Comparison of ENCODE assay signal across 1 cellular context in the genomic region with DNA sequence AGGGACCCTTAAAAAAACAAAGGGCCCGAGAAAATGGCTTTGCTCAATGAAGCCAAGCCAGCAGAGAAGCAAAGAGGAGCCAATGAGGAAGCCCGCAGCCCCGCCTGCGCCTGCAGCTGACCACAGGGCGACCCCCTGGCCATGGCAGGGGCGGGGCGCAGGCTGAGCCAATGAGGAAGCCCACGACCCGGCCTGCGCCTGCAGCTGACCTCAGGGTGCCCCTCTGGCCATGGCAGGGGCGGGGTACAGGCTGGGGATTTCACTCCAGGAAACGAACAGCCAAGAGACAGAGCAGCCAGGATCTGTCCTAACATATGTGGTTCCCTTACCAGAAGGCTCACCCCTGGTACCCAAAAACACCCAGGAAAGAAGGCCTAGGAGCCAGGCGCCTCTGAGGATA.
TF ChIP-seq lines count a peak whose summit lies in the region.

No MANE protein-coding gene starts in this region.

TF ChIP-seq in WTC11, 78 proteins besides CTCF, POLR2A, EP300 and RAD21 (continued from another document):
- TF ChIP-seq, protein P1, sequence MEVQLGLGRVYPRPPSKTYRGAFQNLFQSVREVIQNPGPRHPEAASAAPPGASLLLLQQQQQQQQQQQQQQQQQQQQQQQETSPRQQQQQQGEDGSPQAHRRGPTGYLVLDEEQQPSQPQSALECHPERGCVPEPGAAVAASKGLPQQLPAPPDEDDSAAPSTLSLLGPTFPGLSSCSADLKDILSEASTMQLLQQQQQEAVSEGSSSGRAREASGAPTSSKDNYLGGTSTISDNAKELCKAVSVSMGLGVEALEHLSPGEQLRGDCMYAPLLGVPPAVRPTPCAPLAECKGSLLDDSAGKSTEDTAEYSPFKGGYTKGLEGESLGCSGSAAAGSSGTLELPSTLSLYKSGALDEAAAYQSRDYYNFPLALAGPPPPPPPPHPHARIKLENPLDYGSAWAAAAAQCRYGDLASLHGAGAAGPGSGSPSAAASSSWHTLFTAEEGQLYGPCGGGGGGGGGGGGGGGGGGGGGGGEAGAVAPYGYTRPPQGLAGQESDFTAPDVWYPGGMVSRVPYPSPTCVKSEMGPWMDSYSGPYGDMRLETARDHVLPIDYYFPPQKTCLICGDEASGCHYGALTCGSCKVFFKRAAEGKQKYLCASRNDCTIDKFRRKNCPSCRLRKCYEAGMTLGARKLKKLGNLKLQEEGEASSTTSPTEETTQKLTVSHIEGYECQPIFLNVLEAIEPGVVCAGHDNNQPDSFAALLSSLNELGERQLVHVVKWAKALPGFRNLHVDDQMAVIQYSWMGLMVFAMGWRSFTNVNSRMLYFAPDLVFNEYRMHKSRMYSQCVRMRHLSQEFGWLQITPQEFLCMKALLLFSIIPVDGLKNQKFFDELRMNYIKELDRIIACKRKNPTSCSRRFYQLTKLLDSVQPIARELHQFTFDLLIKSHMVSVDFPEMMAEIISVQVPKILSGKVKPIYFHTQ (CRISPR knock-in tag; IDR thresholded peaks at IDR 0.05), result no peak
- TF ChIP-seq SMAD4 (CRISPR knock-in tag; IDR thresholded peaks at IDR 0.05), result no peak
- no peak for TF ChIP-seq CREB1 (CRISPR knock-in tag; IDR thresholded peaks at IDR 0.05)
- TF ChIP-seq, protein P2, sequence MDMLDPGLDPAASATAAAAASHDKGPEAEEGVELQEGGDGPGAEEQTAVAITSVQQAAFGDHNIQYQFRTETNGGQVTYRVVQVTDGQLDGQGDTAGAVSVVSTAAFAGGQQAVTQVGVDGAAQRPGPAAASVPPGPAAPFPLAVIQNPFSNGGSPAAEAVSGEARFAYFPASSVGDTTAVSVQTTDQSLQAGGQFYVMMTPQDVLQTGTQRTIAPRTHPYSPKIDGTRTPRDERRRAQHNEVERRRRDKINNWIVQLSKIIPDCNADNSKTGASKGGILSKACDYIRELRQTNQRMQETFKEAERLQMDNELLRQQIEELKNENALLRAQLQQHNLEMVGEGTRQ (CRISPR knock-in tag; IDR thresholded peaks at IDR 0.05), result peak; percentile 55; the same call in 1 of the 2 replicates
- TF ChIP-seq ZBTB21 (CRISPR knock-in tag; IDR thresholded peaks at IDR 0.05; ENCODE audit: borderline replicate concordance), result no peak
- TF ChIP-seq, protein P3, sequence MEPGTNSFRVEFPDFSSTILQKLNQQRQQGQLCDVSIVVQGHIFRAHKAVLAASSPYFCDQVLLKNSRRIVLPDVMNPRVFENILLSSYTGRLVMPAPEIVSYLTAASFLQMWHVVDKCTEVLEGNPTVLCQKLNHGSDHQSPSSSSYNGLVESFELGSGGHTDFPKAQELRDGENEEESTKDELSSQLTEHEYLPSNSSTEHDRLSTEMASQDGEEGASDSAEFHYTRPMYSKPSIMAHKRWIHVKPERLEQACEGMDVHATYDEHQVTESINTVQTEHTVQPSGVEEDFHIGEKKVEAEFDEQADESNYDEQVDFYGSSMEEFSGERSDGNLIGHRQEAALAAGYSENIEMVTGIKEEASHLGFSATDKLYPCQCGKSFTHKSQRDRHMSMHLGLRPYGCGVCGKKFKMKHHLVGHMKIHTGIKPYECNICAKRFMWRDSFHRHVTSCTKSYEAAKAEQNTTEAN (CRISPR knock-in tag; IDR thresholded peaks at IDR 0.05), result no peak
- TF ChIP-seq, protein P4, sequence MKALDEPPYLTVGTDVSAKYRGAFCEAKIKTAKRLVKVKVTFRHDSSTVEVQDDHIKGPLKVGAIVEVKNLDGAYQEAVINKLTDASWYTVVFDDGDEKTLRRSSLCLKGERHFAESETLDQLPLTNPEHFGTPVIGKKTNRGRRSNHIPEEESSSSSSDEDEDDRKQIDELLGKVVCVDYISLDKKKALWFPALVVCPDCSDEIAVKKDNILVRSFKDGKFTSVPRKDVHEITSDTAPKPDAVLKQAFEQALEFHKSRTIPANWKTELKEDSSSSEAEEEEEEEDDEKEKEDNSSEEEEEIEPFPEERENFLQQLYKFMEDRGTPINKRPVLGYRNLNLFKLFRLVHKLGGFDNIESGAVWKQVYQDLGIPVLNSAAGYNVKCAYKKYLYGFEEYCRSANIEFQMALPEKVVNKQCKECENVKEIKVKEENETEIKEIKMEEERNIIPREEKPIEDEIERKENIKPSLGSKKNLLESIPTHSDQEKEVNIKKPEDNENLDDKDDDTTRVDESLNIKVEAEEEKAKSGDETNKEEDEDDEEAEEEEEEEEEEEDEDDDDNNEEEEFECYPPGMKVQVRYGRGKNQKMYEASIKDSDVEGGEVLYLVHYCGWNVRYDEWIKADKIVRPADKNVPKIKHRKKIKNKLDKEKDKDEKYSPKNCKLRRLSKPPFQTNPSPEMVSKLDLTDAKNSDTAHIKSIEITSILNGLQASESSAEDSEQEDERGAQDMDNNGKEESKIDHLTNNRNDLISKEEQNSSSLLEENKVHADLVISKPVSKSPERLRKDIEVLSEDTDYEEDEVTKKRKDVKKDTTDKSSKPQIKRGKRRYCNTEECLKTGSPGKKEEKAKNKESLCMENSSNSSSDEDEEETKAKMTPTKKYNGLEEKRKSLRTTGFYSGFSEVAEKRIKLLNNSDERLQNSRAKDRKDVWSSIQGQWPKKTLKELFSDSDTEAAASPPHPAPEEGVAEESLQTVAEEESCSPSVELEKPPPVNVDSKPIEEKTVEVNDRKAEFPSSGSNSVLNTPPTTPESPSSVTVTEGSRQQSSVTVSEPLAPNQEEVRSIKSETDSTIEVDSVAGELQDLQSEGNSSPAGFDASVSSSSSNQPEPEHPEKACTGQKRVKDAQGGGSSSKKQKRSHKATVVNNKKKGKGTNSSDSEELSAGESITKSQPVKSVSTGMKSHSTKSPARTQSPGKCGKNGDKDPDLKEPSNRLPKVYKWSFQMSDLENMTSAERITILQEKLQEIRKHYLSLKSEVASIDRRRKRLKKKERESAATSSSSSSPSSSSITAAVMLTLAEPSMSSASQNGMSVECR (CRISPR knock-in tag; IDR thresholded peaks at IDR 0.05; ENCODE audit: borderline replicate concordance), result no peak
- TF ChIP-seq, protein P5, sequence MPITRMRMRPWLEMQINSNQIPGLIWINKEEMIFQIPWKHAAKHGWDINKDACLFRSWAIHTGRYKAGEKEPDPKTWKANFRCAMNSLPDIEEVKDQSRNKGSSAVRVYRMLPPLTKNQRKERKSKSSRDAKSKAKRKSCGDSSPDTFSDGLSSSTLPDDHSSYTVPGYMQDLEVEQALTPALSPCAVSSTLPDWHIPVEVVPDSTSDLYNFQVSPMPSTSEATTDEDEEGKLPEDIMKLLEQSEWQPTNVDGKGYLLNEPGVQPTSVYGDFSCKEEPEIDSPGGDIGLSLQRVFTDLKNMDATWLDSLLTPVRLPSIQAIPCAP (CRISPR knock-in tag; IDR thresholded peaks at IDR 0.05), result no peak
- TF ChIP-seq GTF2I (CRISPR knock-in tag; conservative IDR thresholded peaks at IDR 0.05), result no peak
- peak; percentile 37; the same call in 1 of the 2 replicates for TF ChIP-seq SP1 (CRISPR knock-in tag; conservative IDR thresholded peaks at IDR 0.05)
- no peak for TF ChIP-seq GRHL2 (CRISPR knock-in tag; IDR thresholded peaks at IDR 0.05; ENCODE audit: insufficient replicate concordance, severe bottlenecking)
- no peak for TF ChIP-seq CREM (CRISPR knock-in tag; IDR thresholded peaks at IDR 0.05)
